8 cellular contexts compared by ENCODE assay signal in genomic region chr14:50666772-50667490, GRCh38. TPM values are rescaled to one million over a fixed set of nuclear protein-coding genes. Genes with fewer than 3 reads are reported as not detected.
DNase-seq lines count a peak whose midpoint lies in the region; ATAC-seq and TF ChIP-seq lines count a peak whose summit lies in the region.

No MANE protein-coding gene starts in this region.

- no peaks in the 10 kb centered on the region for H3K27me3 Mint-ChIP-seq in activated naive CD4-positive, alpha-beta T cell treated with anti-CD3 and anti-CD28 coated beads, Interleukin-2, amount 10 ng/mL, durations not matched to agents 7 days and 5 days

- DNase-seq in Right ventricle myocardium inferior (ENCODE audit: missing footprints), result no peak
- DNase-seq in cardiac septum (ENCODE audit: low spot score), result no peak
- peak; percentile 36 for DNase-seq in NCI-H2107 treated with DMSO at 0.1 percent for 48 hours (lab: John Stamatoyannopoulos, UW; ENCODE audit: unreplicated experiment)
- DNase-seq in activated naive CD4-positive, alpha-beta T cell treated with anti-CD3 and anti-CD28 coated beads, Interleukin-2, amount 10 ng/mL, durations not matched to agents 7 days and 5 days, result peak; percentile 28
- peak; percentile 59 to 80 for DNase-seq in cardiac muscle cell (ENCODE audit: low read depth in 1 of 2, low spot score in 1 of 2)
- peak; percentile 49 for DNase-seq in pons (ENCODE audit: low spot score)

- peak overlapping the region; percentile 87 for H3K4me3 ChIP-seq in cardiac muscle cell

- no peaks in the 10 kb centered on the region for H3K9me3 ChIP-seq in cardiac muscle cell (ENCODE audit: low read depth)

- intact Hi-C loops in Right ventricle myocardium inferior (cut with DNase I), result no loop called here
- intact Hi-C loops in cardiac septum (cut with DNase I), result no loop called here

- peak overlapping the region; percentile 34 for H3K27ac Mint-ChIP-seq in activated naive CD4-positive, alpha-beta T cell treated with anti-CD3 and anti-CD28 coated beads, Interleukin-2, amount 10 ng/mL, durations not matched to agents 7 days and 5 days

- peaks cover 16% of the 10 kb centered on the region for H3K4me1 Mint-ChIP-seq in activated naive CD4-positive, alpha-beta T cell treated with anti-CD3 and anti-CD28 coated beads, Interleukin-2, amount 10 ng/mL, durations not matched to agents 7 days and 5 days

- CTCF ChIA-PET in activated naive CD4-positive, alpha-beta T cell treated with anti-CD3 and anti-CD28 coated beads, Interleukin-2, amount 10 ng/mL, durations not matched to agents 7 days and 5 days (lab: Charles Lee), result interaction anchor here (1.1 kb wide), 1 partner anchor 47 kb away, joined by 3 read pairs; no protein-coding TSS in a partner anchor

- peaks cover 13% of the 10 kb centered on the region for H3K4me1 ChIP-seq in cardiac muscle cell (ENCODE audit: low read depth)

- no peaks in the 10 kb centered on the region for H3K36me3 Mint-ChIP-seq in activated naive CD4-positive, alpha-beta T cell treated with anti-CD3 and anti-CD28 coated beads, Interleukin-2, amount 10 ng/mL, durations not matched to agents 7 days and 5 days

- peak overlapping the region; percentile 97 for H3K27ac ChIP-seq in cardiac muscle cell

- H3K36me3 ChIP-seq in cardiac muscle cell, result no peaks in the 10 kb centered on the region

- ATAC-seq in Right ventricle myocardium inferior, result peak; percentile 15
- ATAC-seq in HG03135 (IDR thresholded peaks at IDR 0.05; ENCODE audit: unreplicated experiment), result no peak
- ATAC-seq in HG02642 (IDR thresholded peaks at IDR 0.05; ENCODE audit: poor library complexity, unreplicated experiment), result no peak

- TF ChIP-seq CTCF in cardiac muscle cell (IDR thresholded peaks at IDR 0.05; ENCODE audit: low read depth, low read length), result no peak

- H3K9me3 Mint-ChIP-seq in activated naive CD4-positive, alpha-beta T cell treated with anti-CD3 and anti-CD28 coated beads, Interleukin-2, amount 10 ng/mL, durations not matched to agents 7 days and 5 days, result no peaks in the 10 kb centered on the region

- no peaks in the 10 kb centered on the region for H3K27me3 ChIP-seq in cardiac muscle cell

- no peak overlapping the region for H3K4me3 Mint-ChIP-seq in activated naive CD4-positive, alpha-beta T cell treated with anti-CD3 and anti-CD28 coated beads, Interleukin-2, amount 10 ng/mL, durations not matched to agents 7 days and 5 days

RNA-seq across cellular contexts. Expression of gene SAV1, which starts 1.2 kb away (rescaled TPM):
- 26.7 TPM for total RNA-seq in Right ventricle myocardium inferior
- 25.3 TPM for total RNA-seq in cardiac septum
- total RNA-seq in cardiac muscle cell, result 14.8 and 18.6 TPM in 2 replicates
- polyA plus RNA-seq in cardiac muscle cell, result 34.4 and 37.1 TPM in 2 replicates

Comparison
In these comparisons a context has a peak if more than half of its experiments do, and no peak if none do; other contexts are left out.
1. DNase-seq: peak in NCI-H2107 treated with DMSO at 0.1 percent for 48 hours (single experiment), activated naive CD4-positive, alpha-beta T cell treated with anti-CD3 and anti-CD28 coated beads, Interleukin-2, amount 10 ng/mL, durations not matched to agents 7 days and 5 days (single experiment), cardiac muscle cell (2 of 2) and pons (single experiment); none in Right ventricle myocardium inferior (single experiment) and cardiac septum (single experiment).